26 cellular contexts compared by ENCODE assay signal in the genomic region with DNA sequence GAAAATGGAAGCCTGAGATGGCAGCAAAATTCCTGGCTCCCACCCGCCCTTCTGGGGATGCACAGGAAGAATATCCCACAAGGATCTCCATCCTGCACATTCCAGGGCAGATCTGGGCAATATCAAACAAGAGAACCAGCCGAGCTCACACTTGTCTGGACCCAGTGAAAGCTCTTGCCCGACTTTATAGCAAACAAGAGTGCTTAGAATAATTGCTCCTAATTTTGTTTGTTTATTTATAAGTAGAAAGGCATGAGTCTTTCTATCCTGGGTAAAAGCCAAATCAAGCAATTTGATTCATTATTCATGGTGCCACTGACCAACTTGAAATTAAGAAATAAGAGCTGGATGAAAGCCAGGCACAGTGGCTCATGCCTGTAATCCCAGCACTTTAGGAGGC.
A peak's percentile ranks its signal among the peaks of the same experiment; 100 is the strongest.
DNase-seq lines count a peak whose midpoint lies in the region; ATAC-seq, FAIRE-seq and TF ChIP-seq lines count a peak whose summit lies in the region.
"Had no signal": no experiment of that assay in that cellular context is flagged by ENCODE, and none has a peak within 500 bp of the region (broad histone marks: within the 10 kb centered on the region; RNA-seq: fewer than 3 reads in every experiment).

No MANE protein-coding gene starts in this region.

- FAIRE-seq in astrocyte (lab: Jason Lieb, UNC) = no peak
- FAIRE-seq: endothelial cell of umbilical vein, GM12878 had no signal

- H3K27me3 ChIP-seq in astrocyte (ENCODE audit: insufficient read depth, low read length) (no peaks in the 10 kb centered on the region), vagina (no peaks in the 10 kb centered on the region), hepatocyte (no peaks in the 10 kb centered on the region)
- H3K27me3 ChIP-seq: sigmoid colon, testis had no signal

- H2AFZ ChIP-seq in astrocyte (ENCODE audit: low read depth, low read length) = no peak overlapping the region
- no peak overlapping the region for H2AFZ ChIP-seq in hepatocyte
- H2AFZ ChIP-seq: parathyroid adenoma had no signal

- ATAC-seq in GM18519 (IDR thresholded peaks at IDR 0.05; ENCODE audit: low FRiP score, unreplicated experiment) = no peak
- ATAC-seq in HG03565 (IDR thresholded peaks at IDR 0.05; ENCODE audit: unreplicated experiment) = no peak
- ATAC-seq: GM12878; naive thymus-derived CD8-positive, alpha-beta T cell had no signal

- no peak for TF ChIP-seq CTCF in AG09319 (IDR thresholded peaks at IDR 0.05; ENCODE audit: low read depth, low read length)
- no peak for TF ChIP-seq CTCF in astrocyte (IDR thresholded peaks at IDR 0.05; ENCODE audit: insufficient read depth, low read depth, low read length)
- TF ChIP-seq CTCF in fibroblast of villous mesenchyme (IDR thresholded peaks at IDR 0.05; ENCODE audit: insufficient read depth, low read depth, low read length) = no peak
- no peak for TF ChIP-seq CTCF in vagina (IDR thresholded peaks at IDR 0.05)
- TF ChIP-seq CTCF in hepatocyte (IDR thresholded peaks at IDR 0.05; ENCODE audit: poor library complexity) = no peak

- no peaks in the 10 kb centered on the region for H3K9me3 ChIP-seq in astrocyte (ENCODE audit: insufficient read depth, low read depth, low read length)
- no peaks in the 10 kb centered on the region for H3K9me3 ChIP-seq in vagina
- H3K9me3 ChIP-seq in hepatocyte (ENCODE audit: low read depth) = no peaks in the 10 kb centered on the region
- H3K9me3 ChIP-seq: sigmoid colon, testis had no signal

- H4K20me1 ChIP-seq in astrocyte (ENCODE audit: insufficient read depth, low read length) = no peaks in the 10 kb centered on the region
- no peaks in the 10 kb centered on the region for H4K20me1 ChIP-seq in hepatocyte (ENCODE audit: insufficient read depth, poor library complexity, severe bottlenecking)

- H3K9me3 Mint-ChIP-seq in astrocyte (ENCODE audit: unreplicated experiment) = no peaks in the 10 kb centered on the region
- H3K9me3 Mint-ChIP-seq: naive thymus-derived CD8-positive, alpha-beta T cell had no signal

- H3K4me1 ChIP-seq in astrocyte (ENCODE audit: insufficient read depth, low read length) = no peaks in the 10 kb centered on the region
- no peaks in the 10 kb centered on the region for H3K4me1 ChIP-seq in vagina
- no peaks in the 10 kb centered on the region for H3K4me1 ChIP-seq in hepatocyte (ENCODE audit: insufficient read depth)
- H3K4me1 ChIP-seq: parathyroid adenoma, sigmoid colon, testis had no signal

- TF ChIP-seq POLR2A in vagina (IDR thresholded peaks at IDR 0.05) = no peak

- no peaks in the 10 kb centered on the region for H3K36me3 ChIP-seq in astrocyte (ENCODE audit: insufficient read depth, low read length)
- H3K36me3 ChIP-seq in vagina = no peaks in the 10 kb centered on the region
- no peaks in the 10 kb centered on the region for H3K36me3 ChIP-seq in hepatocyte (replicated peaks; ENCODE audit: insufficient read depth, low read depth)
- H3K36me3 ChIP-seq: sigmoid colon had no signal

- H3K9ac ChIP-seq in astrocyte (ENCODE audit: low read length) = no peak overlapping the region
- H3K9ac ChIP-seq: parathyroid adenoma had no signal

- H3K27ac Mint-ChIP-seq in astrocyte (ENCODE audit: unreplicated experiment) = no peak overlapping the region
- H3K27ac Mint-ChIP-seq: CD4-positive, CD25-positive, alpha-beta regulatory T cell; naive thymus-derived CD8-positive, alpha-beta T cell had no signal

- H3K9me2 ChIP-seq in hepatocyte (replicated peaks; ENCODE audit: insufficient read depth) = no peaks in the 10 kb centered on the region

- H3K4me3 Mint-ChIP-seq in astrocyte (ENCODE audit: unreplicated experiment) = no peak overlapping the region
- H3K4me3 Mint-ChIP-seq: CD4-positive, CD25-positive, alpha-beta regulatory T cell; naive thymus-derived CD8-positive, alpha-beta T cell had no signal

- no peaks in the 10 kb centered on the region for H3K79me2 ChIP-seq in astrocyte (ENCODE audit: insufficient read depth, low read length)
- H3K79me2 ChIP-seq in hepatocyte = no peaks in the 10 kb centered on the region
- H3K79me2 ChIP-seq: parathyroid adenoma had no signal

- WGBS in hepatocyte (ENCODE audit: low lambda C conversion rate, missing lambda C conversion rate) = 37% methylated on average over 3 of the region's 3 CpGs

- H3K27me3 Mint-ChIP-seq in astrocyte (ENCODE audit: low read depth, unreplicated experiment) = no peaks in the 10 kb centered on the region

- H3K27ac ChIP-seq in astrocyte (ENCODE audit: low read depth, low read length) = no peak overlapping the region
- no peak overlapping the region for H3K27ac ChIP-seq in vagina
- no peak overlapping the region for H3K27ac ChIP-seq in hepatocyte
- H3K27ac ChIP-seq: parathyroid adenoma, sigmoid colon, testis, VCaP had no signal

- DNase-seq in AG09319 (ENCODE audit: extremely low read depth, low read depth) (peak; percentile 0), HT1080 (ENCODE audit: low read depth) (peak; percentile 13), astrocyte (ENCODE audit: low read depth) (peak; percentile 22), fibroblast of villous mesenchyme (ENCODE audit: low read depth) (peak; percentile 29), vagina (ENCODE audit: extremely low spot score in 2 of 2) (no peak), hepatocyte (ENCODE audit: low spot score) (no peak)
- DNase-seq: activated CD4-positive, alpha-beta T cell treated with anti-CD3 and anti-CD28 coated beads, Interleukin-2, amount 50 U/mL, for 1 hour; activated CD8-positive, alpha-beta memory T cell treated with anti-CD3 and anti-CD28 coated beads, Interleukin-2, amount 50 U/mL, for 48 hours; caudate nucleus; CD4-positive, CD25-positive, alpha-beta regulatory T cell; DMS153; HCEC 1CT; Kasumi-1; kidney glomerular epithelial cell; mesendoderm; naive thymus-derived CD8-positive, alpha-beta T cell; NCI-H2081 treated with DMSO at 0.1 percent for 48 hours; NCI-H510A treated with DMSO at 0.1 percent for 48 hours; sigmoid colon; testis had no signal

- no peaks in the 10 kb centered on the region for H3K36me3 Mint-ChIP-seq in astrocyte (ENCODE audit: low read depth, unreplicated experiment)
- H3K36me3 Mint-ChIP-seq: CD4-positive, CD25-positive, alpha-beta regulatory T cell had no signal

- H3K4me1 Mint-ChIP-seq in astrocyte (ENCODE audit: low read depth, unreplicated experiment) = peaks cover 3% of the 10 kb centered on the region
- H3K4me1 Mint-ChIP-seq: CD4-positive, CD25-positive, alpha-beta regulatory T cell; naive thymus-derived CD8-positive, alpha-beta T cell had no signal

- intact Hi-C loops in vagina (cut with DNase I) = no loop called here

- H3K4me2 ChIP-seq in astrocyte (ENCODE audit: low read length) (no peak overlapping the region), hepatocyte (no peak overlapping the region)

- H3K4me3 ChIP-seq in astrocyte (ENCODE audit: insufficient read depth, low read depth, low read length) (no peak overlapping the region), fibroblast of villous mesenchyme (ENCODE audit: low read depth, low read length) (no peak overlapping the region), vagina (no peak overlapping the region), hepatocyte (no peak overlapping the region)
- H3K4me3 ChIP-seq: GM12878, sigmoid colon, testis had no signal

Comparison
In these comparisons a context has a peak if more than half of its experiments do, and no peak if none do; other contexts are left out.
1. DNase-seq: peak in AG09319 (single experiment), HT1080 (single experiment), astrocyte (single experiment) and fibroblast of villous mesenchyme (single experiment); none in vagina (0 of 2) and hepatocyte (single experiment).